Comparison of ENCODE assay signal across 12 cellular contexts in the genomic region with DNA sequence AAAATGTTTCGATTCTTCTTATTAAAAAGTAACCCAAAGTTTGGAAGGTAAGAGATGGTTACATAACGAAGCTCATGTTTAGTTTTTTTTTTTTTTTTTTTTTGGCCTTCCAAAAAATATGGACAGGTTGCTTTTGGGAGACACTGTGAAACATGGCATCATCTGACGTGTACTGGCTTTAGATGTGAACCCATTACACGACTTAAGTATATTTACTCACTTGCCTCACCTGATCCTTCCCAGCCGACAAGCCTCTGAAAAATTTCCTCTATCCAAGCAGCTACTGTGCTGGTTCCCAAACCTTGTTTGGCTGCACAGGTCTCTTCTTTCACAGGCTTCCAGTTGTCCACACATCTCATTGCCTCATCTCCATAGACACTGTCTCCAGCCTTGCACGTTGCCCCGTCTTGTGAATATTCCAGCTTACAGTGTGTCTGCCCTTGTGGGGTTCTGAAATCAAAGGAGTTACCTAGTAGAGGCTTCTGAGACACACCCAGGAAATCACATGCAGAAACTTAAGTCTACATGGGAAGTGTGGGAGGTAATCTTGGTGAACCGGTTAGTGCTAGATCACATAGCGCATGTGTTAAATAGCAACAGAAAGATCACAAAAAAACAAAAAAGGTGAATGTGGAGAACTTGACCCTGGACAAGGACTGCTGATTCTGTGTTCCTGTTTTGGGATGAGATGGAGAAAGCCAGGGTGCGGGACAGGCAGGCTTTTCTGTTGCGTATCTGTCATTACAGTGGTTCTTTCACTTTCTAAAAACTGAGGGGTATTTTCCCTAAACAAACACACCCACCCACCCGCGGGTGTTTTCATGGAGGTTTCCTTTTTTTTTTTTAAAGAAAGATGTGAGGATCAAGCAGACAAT.
DNase-seq lines count a peak whose midpoint lies in the region; ATAC-seq, FAIRE-seq and TF ChIP-seq lines count a peak whose summit lies in the region.
"Had no signal": no experiment of that assay in that cellular context is flagged by ENCODE, and none has a peak within 500 bp of the region (broad histone marks: within the 10 kb centered on the region; RNA-seq: fewer than 3 reads in every experiment).

No MANE protein-coding gene starts in this region.

- peaks cover 8% of the 10 kb centered on the region for H3K36me3 Mint-ChIP-seq in central memory CD8-positive, alpha-beta T cell (ENCODE audit: insufficient read depth)

- H3K27me3 ChIP-seq in OCI-LY1 (ENCODE audit: insufficient read depth, low read length) (no peaks in the 10 kb centered on the region), psoas muscle (ENCODE audit: insufficient read depth in 3 of 3, low read length in 2 of 3) (no peaks in the 10 kb centered on the region)
- H3K27me3 ChIP-seq: ascending aorta had no signal

- no peaks in the 10 kb centered on the region for H3K79me2 ChIP-seq in OCI-LY1 (ENCODE audit: insufficient read depth, low read length)

- H3K4me1 Mint-ChIP-seq in central memory CD8-positive, alpha-beta T cell: peaks cover 61% of the 10 kb centered on the region

- H3K4me3 ChIP-seq in OCI-LY1 (ENCODE audit: low read depth, low read length, poor library complexity, severe bottlenecking) (peak overlapping the region; percentile 6), psoas muscle (no peak overlapping the region)
- H3K4me3 ChIP-seq: ascending aorta, HAP-1 had no signal

- no peaks in the 10 kb centered on the region for H3K9me3 ChIP-seq in OCI-LY1 (ENCODE audit: low read length)
- no peaks in the 10 kb centered on the region for H3K9me3 ChIP-seq in psoas muscle
- H3K9me3 ChIP-seq: ascending aorta, HAP-1 had no signal

- no peak overlapping the region for H2AFZ ChIP-seq in OCI-LY1 (ENCODE audit: low read length)

- TF ChIP-seq CTCF in OCI-LY1 (IDR thresholded peaks at IDR 0.05; ENCODE audit: low read length) (no peak), psoas muscle (IDR thresholded peaks at IDR 0.05) (no peak)

- H3K36me3 ChIP-seq in OCI-LY1 (ENCODE audit: insufficient read depth, low read length) (no peaks in the 10 kb centered on the region), psoas muscle (ENCODE audit: insufficient read depth in 1 of 2, low read depth in 1 of 2) (peaks cover 0 to 24% of the 10 kb centered on the region in 2 donors)
- H3K36me3 ChIP-seq: HAP-1 had no signal

- peak overlapping the region; percentile 70 for H3K4me3 Mint-ChIP-seq in central memory CD8-positive, alpha-beta T cell

- intact Hi-C loops in psoas muscle (cut with DNase I): loop anchor here in 1 of 2 donors (5.0 kb wide), 1 partner anchor 387 kb away; no protein-coding TSS in a partner anchor

- H3K27ac ChIP-seq in OCI-LY1 (ENCODE audit: low read depth, low read length, poor library complexity, severe bottlenecking) (no peak overlapping the region), psoas muscle (peak overlapping the region; percentile 91)
- H3K27ac ChIP-seq: ascending aorta had no signal

- H3K9ac ChIP-seq in OCI-LY1 (ENCODE audit: low read length): no peak overlapping the region

- no peaks in the 10 kb centered on the region for H4K20me1 ChIP-seq in OCI-LY1 (ENCODE audit: insufficient read depth, low read length)

- peak overlapping the region; percentile 20; the same call in 1 of the 2 replicates for H3K4me2 ChIP-seq in OCI-LY1 (ENCODE audit: low read length)

- H3K4me1 ChIP-seq in OCI-LY1 (ENCODE audit: insufficient read depth, low read length, severe bottlenecking): peaks cover 78% of the 10 kb centered on the region
- H3K4me1 ChIP-seq in psoas muscle: peaks cover 71% of the 10 kb centered on the region

- ATAC-seq in central memory CD8-positive, alpha-beta T cell (replicated peaks; ENCODE audit: extremely low read depth, poor library complexity, severe bottlenecking): peak; percentile 48
- ATAC-seq in psoas muscle: peak; percentile 49 to 72 (median 66)
- ATAC-seq in activated CD4-positive, CD25-positive, alpha-beta regulatory T cell treated with anti-CD3 and anti-CD28 coated beads, Interleukin-2, amount 50 U/mL, for 24 hours: no peak
- ATAC-seq: Panc1 had no signal

- peak; percentile 70 for FAIRE-seq in GM18507 (lab: Jason Lieb, UNC)
- FAIRE-seq: small intestine had no signal

- no peaks in the 10 kb centered on the region for H3F3A ChIP-seq in OCI-LY1 (ENCODE audit: insufficient read depth, low read length)

- no peaks in the 10 kb centered on the region for H3K9me3 Mint-ChIP-seq in central memory CD8-positive, alpha-beta T cell

- H3K27ac Mint-ChIP-seq in central memory CD8-positive, alpha-beta T cell (ENCODE audit: low read depth): peak overlapping the region; percentile 84

- WGBS in psoas muscle, 3 donors: 62 to 80% (median 62%) methylated on average over 13 of the region's 13 CpGs

- DNase-seq in GM18507 (ENCODE audit: extremely low spot score, insufficient read length, low read depth) (no peak), psoas muscle (no peak), COLO829 (ENCODE audit: low spot score) (no peak), GOT3 (lab: John Stamatoyannopoulos, UW) (no peak)
- DNase-seq in central memory CD8-positive, alpha-beta T cell (ENCODE audit: low spot score in 2 of 2): no peak
- DNase-seq: DND-41 had no signal

- no peaks in the 10 kb centered on the region for H3K27me3 Mint-ChIP-seq in central memory CD8-positive, alpha-beta T cell

- H3K9me2 ChIP-seq in OCI-LY1 (ENCODE audit: low read depth, low read length): no peaks in the 10 kb centered on the region

Comparison
In these comparisons a context has a peak if more than half of its experiments do, and no peak if none do; other contexts are left out.
1. ATAC-seq: peak in central memory CD8-positive, alpha-beta T cell (single experiment) and psoas muscle (4 of 4); none in activated CD4-positive, CD25-positive, alpha-beta regulatory T cell treated with anti-CD3 and anti-CD28 coated beads, Interleukin-2, amount 50 U/mL, for 24 hours (0 of 2).